ENCODE assay signal across 1 cellular context in genomic region chr15:79769081-79769481, GRCh38.
TF ChIP-seq lines count a peak whose summit lies in the region.

No MANE protein-coding gene starts in this region.

TF ChIP-seq in GM23338, 12 proteins besides CTCF, POLR2A, EP300 and RAD21 (continued from another document):
- TF ChIP-seq, protein P1, sequence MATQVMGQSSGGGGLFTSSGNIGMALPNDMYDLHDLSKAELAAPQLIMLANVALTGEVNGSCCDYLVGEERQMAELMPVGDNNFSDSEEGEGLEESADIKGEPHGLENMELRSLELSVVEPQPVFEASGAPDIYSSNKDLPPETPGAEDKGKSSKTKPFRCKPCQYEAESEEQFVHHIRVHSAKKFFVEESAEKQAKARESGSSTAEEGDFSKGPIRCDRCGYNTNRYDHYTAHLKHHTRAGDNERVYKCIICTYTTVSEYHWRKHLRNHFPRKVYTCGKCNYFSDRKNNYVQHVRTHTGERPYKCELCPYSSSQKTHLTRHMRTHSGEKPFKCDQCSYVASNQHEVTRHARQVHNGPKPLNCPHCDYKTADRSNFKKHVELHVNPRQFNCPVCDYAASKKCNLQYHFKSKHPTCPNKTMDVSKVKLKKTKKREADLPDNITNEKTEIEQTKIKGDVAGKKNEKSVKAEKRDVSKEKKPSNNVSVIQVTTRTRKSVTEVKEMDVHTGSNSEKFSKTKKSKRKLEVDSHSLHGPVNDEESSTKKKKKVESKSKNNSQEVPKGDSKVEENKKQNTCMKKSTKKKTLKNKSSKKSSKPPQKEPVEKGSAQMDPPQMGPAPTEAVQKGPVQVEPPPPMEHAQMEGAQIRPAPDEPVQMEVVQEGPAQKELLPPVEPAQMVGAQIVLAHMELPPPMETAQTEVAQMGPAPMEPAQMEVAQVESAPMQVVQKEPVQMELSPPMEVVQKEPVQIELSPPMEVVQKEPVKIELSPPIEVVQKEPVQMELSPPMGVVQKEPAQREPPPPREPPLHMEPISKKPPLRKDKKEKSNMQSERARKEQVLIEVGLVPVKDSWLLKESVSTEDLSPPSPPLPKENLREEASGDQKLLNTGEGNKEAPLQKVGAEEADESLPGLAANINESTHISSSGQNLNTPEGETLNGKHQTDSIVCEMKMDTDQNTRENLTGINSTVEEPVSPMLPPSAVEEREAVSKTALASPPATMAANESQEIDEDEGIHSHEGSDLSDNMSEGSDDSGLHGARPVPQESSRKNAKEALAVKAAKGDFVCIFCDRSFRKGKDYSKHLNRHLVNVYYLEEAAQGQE (IDR thresholded peaks at IDR 0.05; ENCODE audit: unreplicated experiment): no peak
- TF ChIP-seq EZH2phosphoT487 (IDR thresholded peaks at IDR 0.05; ENCODE audit: unreplicated experiment): no peak
- TF ChIP-seq ZNF331 (CRISPR knock-in tag; IDR thresholded peaks at IDR 0.05; ENCODE audit: low read depth): no peak
- TF ChIP-seq CREB1 (CRISPR knock-in tag; IDR thresholded peaks at IDR 0.05; ENCODE audit: low read depth): no peak
- no peak for TF ChIP-seq STAT1 (IDR thresholded peaks at IDR 0.05; ENCODE audit: unreplicated experiment)
